20 cellular contexts compared by ENCODE assay signal in the genomic region with DNA sequence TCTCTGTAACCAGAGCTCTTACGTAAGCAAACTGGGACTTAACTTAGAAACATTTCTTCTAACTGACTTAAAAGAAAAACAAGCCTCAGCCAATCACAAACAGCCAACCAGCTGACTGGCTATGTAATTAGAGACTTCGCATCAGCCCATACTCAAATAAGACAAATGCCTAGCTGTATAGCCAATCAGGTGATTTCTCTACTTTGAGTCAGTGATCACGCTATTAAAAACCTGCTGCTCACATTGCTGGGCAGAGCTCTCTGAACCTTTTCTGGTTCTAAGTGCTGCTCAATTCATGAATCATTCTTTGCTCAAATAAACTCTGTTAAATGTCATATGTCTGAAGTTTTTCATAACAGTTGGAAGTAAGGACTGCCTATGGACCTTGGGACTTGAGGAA. TPM values are rescaled to one million over a fixed set of nuclear protein-coding genes. Genes with fewer than 3 reads are reported as not detected.
A peak's percentile ranks its signal among the peaks of the same experiment; 100 is the strongest.
DNase-seq lines count a peak whose midpoint lies in the region; ATAC-seq and TF ChIP-seq lines count a peak whose summit lies in the region.
"Had no signal": no experiment of that assay in that cellular context is flagged by ENCODE, and none has a peak within 500 bp of the region (broad histone marks: within the 10 kb centered on the region; RNA-seq: fewer than 3 reads in every experiment).

No MANE protein-coding gene starts in this region.

- H3K27ac Mint-ChIP-seq in MCF 10A (ENCODE audit: low read depth, unreplicated experiment): no peak overlapping the region
- no peak overlapping the region for H3K27ac Mint-ChIP-seq in activated T-cell treated with anti-CD3 and anti-CD28 coated beads, Interleukin-2, amount 50 U/mL, for 72 hours
- H3K27ac Mint-ChIP-seq: immature natural killer cell; T-helper 1 cell treated with Interleukin-12 subunit alpha and Interleukin-12 subunit beta and Interleukin-4 antibody, amounts not matched to agents 30 μg/mL and 1 μg/mL, for 36 hours; WTC11 had no signal

- BruUV-seq in MCF 10A (replicated peaks; lab: Mats Ljungman, UMichigan): no TSS peak

- TF ChIP-seq CTCF in MCF 10A (IDR thresholded peaks at IDR 0.05; ENCODE audit: unreplicated experiment): no peak
- TF ChIP-seq CTCF in breast epithelium (IDR thresholded peaks at IDR 0.05): no peak
- TF ChIP-seq CTCF in foreskin fibroblast (IDR thresholded peaks at IDR 0.05; ENCODE audit: low read depth, low read length): no peak
- no peak for TF ChIP-seq CTCF in gastrocnemius medialis (IDR thresholded peaks at IDR 0.05 in 4 of 5, conservative IDR thresholded peaks at IDR 0.05 in 1 of 5)
- TF ChIP-seq CTCF in ascending aorta (IDR thresholded peaks at IDR 0.05): no peak

- H3K27me3 ChIP-seq in breast epithelium (peaks cover 0 to 32% of the 10 kb centered on the region in 2 donors), gastrocnemius medialis (no peaks in the 10 kb centered on the region), ascending aorta (no peaks in the 10 kb centered on the region)

- no peaks in the 10 kb centered on the region for H3K9me3 Mint-ChIP-seq in MCF 10A (ENCODE audit: unreplicated experiment)
- no peaks in the 10 kb centered on the region for H3K9me3 Mint-ChIP-seq in activated T-cell treated with anti-CD3 and anti-CD28 coated beads, Interleukin-2, amount 50 U/mL, for 4 hours
- H3K9me3 Mint-ChIP-seq in activated T-cell treated with anti-CD3 and anti-CD28 coated beads, Interleukin-2, amount 50 U/mL, for 72 hours: peaks cover 2% of the 10 kb centered on the region in 2 donors
- H3K9me3 Mint-ChIP-seq: immature natural killer cell had no signal

- POLR2A ChIA-PET in MCF 10A (lab: Yijun Ruan, JAX): no interaction called here

- ATAC-seq in gastrocnemius medialis: no peak
- ATAC-seq in activated T-cell treated with anti-CD3 and anti-CD28 coated beads, Interleukin-2, amount 50 U/mL, for 4 hours: no peak
- no peak for ATAC-seq in activated T-cell treated with anti-CD3 and anti-CD28 coated beads, Interleukin-2, amount 50 U/mL, for 72 hours (replicated peaks in 1 of 2)
- ATAC-seq: A549, heart left ventricle, WTC11 had no signal

- H3K4me1 Mint-ChIP-seq in MCF 10A (ENCODE audit: insufficient read depth, unreplicated experiment): no peaks in the 10 kb centered on the region
- peaks cover 5% of the 10 kb centered on the region for H3K4me1 Mint-ChIP-seq in activated T-cell treated with anti-CD3 and anti-CD28 coated beads, Interleukin-2, amount 50 U/mL, for 4 hours (ENCODE audit: low read depth)
- H3K4me1 Mint-ChIP-seq in activated T-cell treated with anti-CD3 and anti-CD28 coated beads, Interleukin-2, amount 50 U/mL, for 72 hours (ENCODE audit: low read depth): no peaks in the 10 kb centered on the region
- H3K4me1 Mint-ChIP-seq: immature natural killer cell had no signal

- H3K36me3 ChIP-seq in breast epithelium (no peaks in the 10 kb centered on the region), gastrocnemius medialis (no peaks in the 10 kb centered on the region), ascending aorta (no peaks in the 10 kb centered on the region)
- H3K36me3 ChIP-seq: heart left ventricle had no signal

- intact Hi-C loops in MCF 10A (cut with micrococcal nuclease) (no loop called here), breast epithelium (cut with DNase I; ENCODE audit: low total_unique reads) (no loop called here), gastrocnemius medialis (cut with DNase I; ENCODE audit: low total_unique reads) (no loop called here), ascending aorta (cut with DNase I) (no loop called here)

- H3K4me3 ChIP-seq in breast epithelium: no peak overlapping the region
- H3K4me3 ChIP-seq in foreskin fibroblast (ENCODE audit: low read depth in 1 of 2, low read length in 2 of 2): no peak overlapping the region
- H3K4me3 ChIP-seq in gastrocnemius medialis: no peak overlapping the region
- no peak overlapping the region for H3K4me3 ChIP-seq in ascending aorta
- H3K4me3 ChIP-seq: A549, heart left ventricle had no signal

- H3K9me3 ChIP-seq in breast epithelium (no peaks in the 10 kb centered on the region), gastrocnemius medialis (no peaks in the 10 kb centered on the region), ascending aorta (no peaks in the 10 kb centered on the region)
- H3K9me3 ChIP-seq: A549, heart left ventricle had no signal

- H3K4me1 ChIP-seq in breast epithelium (no peaks in the 10 kb centered on the region), gastrocnemius medialis (no peaks in the 10 kb centered on the region), ascending aorta (no peaks in the 10 kb centered on the region)
- H3K4me1 ChIP-seq: A549, heart left ventricle had no signal

- no peak for TF ChIP-seq POLR2A in breast epithelium (IDR thresholded peaks at IDR 0.05)
- TF ChIP-seq POLR2A in gastrocnemius medialis (IDR thresholded peaks at IDR 0.05): no peak

- H3K27ac ChIP-seq in breast epithelium (no peak overlapping the region), gastrocnemius medialis (no peak overlapping the region), ascending aorta (no peak overlapping the region)
- H3K27ac ChIP-seq: A549, heart left ventricle had no signal

- in situ Hi-C loops in gastrocnemius medialis (cut with MboI; ENCODE audit: low sequenced_read_pairs in 4 of 4): no loop called here

- DNase-seq in MCF 10A (ENCODE audit: unreplicated experiment) (peak; percentile 20), breast epithelium (ENCODE audit: low spot score in 2 of 2) (no peak), amniotic epithelial cell (ENCODE audit: low read depth) (peak; percentile 11), foreskin fibroblast (peak; percentile 26 to 35), gastrocnemius medialis (no peak), ascending aorta (ENCODE audit: low spot score in 2 of 2) (no peak)
- no peak for DNase-seq in activated T-cell treated with anti-CD3 and anti-CD28 coated beads, Interleukin-2, amount 50 U/mL, for 4 hours
- DNase-seq in activated T-cell treated with anti-CD3 and anti-CD28 coated beads, Interleukin-2, amount 50 U/mL, for 72 hours: no peak
- DNase-seq: activated CD4-positive, alpha-beta T cell treated with anti-CD3 and anti-CD28 coated beads, Interleukin-2, amount 50 U/mL, for 48 hours; activated naive CD4-positive, alpha-beta T cell treated with Interleukin-2 at 50 U/mL for 16 hours; aorta; COR-L47; effector memory CD4-positive, alpha-beta T cell; heart left ventricle; immature natural killer cell; KG1; occipital lobe had no signal

- peaks cover 31% of the 10 kb centered on the region for H3K27me3 Mint-ChIP-seq in MCF 10A (ENCODE audit: insufficient read depth, unreplicated experiment)
- H3K27me3 Mint-ChIP-seq in activated T-cell treated with anti-CD3 and anti-CD28 coated beads, Interleukin-2, amount 50 U/mL, for 4 hours (ENCODE audit: low read depth): no peaks in the 10 kb centered on the region
- peaks cover 28% of the 10 kb centered on the region for H3K27me3 Mint-ChIP-seq in activated T-cell treated with anti-CD3 and anti-CD28 coated beads, Interleukin-2, amount 50 U/mL, for 72 hours (ENCODE audit: low read depth)

- no peaks in the 10 kb centered on the region for H3K36me3 Mint-ChIP-seq in MCF 10A (ENCODE audit: insufficient read depth, unreplicated experiment)
- H3K36me3 Mint-ChIP-seq in activated T-cell treated with anti-CD3 and anti-CD28 coated beads, Interleukin-2, amount 50 U/mL, for 4 hours (ENCODE audit: insufficient read depth): no peaks in the 10 kb centered on the region
- peaks cover 2 to 11% of the 10 kb centered on the region in 2 donors for H3K36me3 Mint-ChIP-seq in activated T-cell treated with anti-CD3 and anti-CD28 coated beads, Interleukin-2, amount 50 U/mL, for 72 hours (ENCODE audit: insufficient read depth in 2 of 2)
- H3K36me3 Mint-ChIP-seq: immature natural killer cell, WTC11 had no signal

- CTCF ChIA-PET in MCF 10A (lab: Yijun Ruan, JAX): no interaction called here

- no peak overlapping the region for H3K4me3 Mint-ChIP-seq in MCF 10A (ENCODE audit: unreplicated experiment)
- H3K4me3 Mint-ChIP-seq in activated T-cell treated with anti-CD3 and anti-CD28 coated beads, Interleukin-2, amount 50 U/mL, for 4 hours: no peak overlapping the region
- no peak overlapping the region for H3K4me3 Mint-ChIP-seq in activated T-cell treated with anti-CD3 and anti-CD28 coated beads, Interleukin-2, amount 50 U/mL, for 72 hours
- H3K4me3 Mint-ChIP-seq: immature natural killer cell; T-helper 1 cell treated with Interleukin-12 subunit alpha and Interleukin-12 subunit beta and Interleukin-4 antibody, amounts not matched to agents 30 μg/mL and 1 μg/mL, for 36 hours; WTC11 had no signal

RNA-seq across cellular contexts. Expression of a gene that starts 9.9 kb away (rescaled TPM):
- total RNA-seq in MCF 10A (2022) (0.16 and 0.20 TPM in 2 replicates), breast epithelium (1 to 10 TPM; 1.1 to 2.0 (median 1.3) TPM), gastrocnemius medialis (under 1 TPM in 2 of 4 donors, not detected in 2; 0.04 to 0.05 TPM), ascending aorta (0.85 TPM)
- total RNA-seq in activated T-cell treated with anti-CD3 and anti-CD28 coated beads, Interleukin-2, amount 50 U/mL, for 4 hours: under 1 TPM; 0.38 to 0.66 (median 0.61) TPM
- under 1 TPM; 0.24 to 0.44 TPM for total RNA-seq in activated T-cell treated with anti-CD3 and anti-CD28 coated beads, Interleukin-2, amount 50 U/mL, for 72 hours

Comparison
In these comparisons a context has a peak if more than half of its experiments do, and no peak if none do; other contexts are left out.
1. DNase-seq: peak in MCF 10A (single experiment), amniotic epithelial cell (single experiment) and foreskin fibroblast (2 of 2); none in breast epithelium (0 of 2), gastrocnemius medialis (0 of 2), activated T-cell treated with anti-CD3 and anti-CD28 coated beads, Interleukin-2, amount 50 U/mL, for 4 hours (single experiment), ascending aorta (0 of 2) and activated T-cell treated with anti-CD3 and anti-CD28 coated beads, Interleukin-2, amount 50 U/mL, for 72 hours (0 of 2).